In genomic region chr16:56513972-56514371, GRCh38 we compare ENCODE assay signal across 8 cellular contexts. TPM values are rescaled to one million over a fixed set of nuclear protein-coding genes. Genes with fewer than 3 reads are reported as not detected.
DNase-seq lines count a peak whose midpoint lies in the region; ATAC-seq and TF ChIP-seq lines count a peak whose summit lies in the region.

No MANE protein-coding gene starts in this region.

- 0 out of 2 replicates have a peak, but pooled peaks cover 2% of the 10 kb centered on the region for H4K20me1 ChIP-seq in DND-41 (ENCODE audit: insufficient read depth, low read length)

- no peak overlapping the region for H3K27ac ChIP-seq in DND-41 (ENCODE audit: low read length)
- H3K27ac ChIP-seq in SJCRH30 = no peak overlapping the region

- H3K4me1 ChIP-seq in DND-41 (ENCODE audit: insufficient read depth, low read length) = peaks cover 10% of the 10 kb centered on the region
- H3K4me1 ChIP-seq in SJCRH30 = no peaks in the 10 kb centered on the region

- H3K9me3 ChIP-seq in DND-41 (ENCODE audit: insufficient read depth, low read length, severe bottlenecking) (no peaks in the 10 kb centered on the region), SJCRH30 (replicated peaks) (no peaks in the 10 kb centered on the region)

- H3K27me3 ChIP-seq in DND-41 (ENCODE audit: insufficient read depth, low read length, poor library complexity) (no peaks in the 10 kb centered on the region), SJCRH30 (no peaks in the 10 kb centered on the region)

- ATAC-seq in DND-41 (ENCODE audit: insufficient read depth, low read depth) (peak; percentile 88), HG03280 (IDR thresholded peaks at IDR 0.05; ENCODE audit: unreplicated experiment) (no peak), HG03571 (IDR thresholded peaks at IDR 0.05; ENCODE audit: unreplicated experiment) (no peak)

- H3K36me3 ChIP-seq in DND-41 (ENCODE audit: insufficient read depth, low read length) (peaks cover 28% of the 10 kb centered on the region), SJCRH30 (no peaks in the 10 kb centered on the region)

- in situ Hi-C loops in astrocyte of the cerebellum (cut with HindIII; ENCODE audit: low sequenced_read_pairs) = no loop called here

- H2AFZ ChIP-seq in DND-41 (ENCODE audit: low read depth, low read length) = no peak overlapping the region

- H3K4me2 ChIP-seq in DND-41 (ENCODE audit: insufficient read depth, low read length) = no peak overlapping the region

- DNase-seq in DND-41 = peak; percentile 59
- DNase-seq in HUDEP-2 (lab: John Stamatoyannopoulos, UW; ENCODE audit: unreplicated experiment in 76 of 76) = peak in 64 of 76 experiments; percentile 5 to 83 (median 42)
- DNase-seq in SJCRH30 = peak; percentile 42 to 66
- peak; percentile 47 for DNase-seq in astrocyte of the cerebellum (ENCODE audit: low read depth)
- DNase-seq in hepatic stellate cell (ENCODE audit: low spot score) = peak; percentile 31
- peak; percentile 22 for DNase-seq in stimulated activated CD4-positive, alpha-beta T cell treated with anti-CD3 and anti-CD28 coated beads, Interleukin-1b, Interleukin-23, amount 100 ng/mL, for 48 hours

- H3K4me3 ChIP-seq in DND-41 (ENCODE audit: low read depth in 1 of 2, low read length in 2 of 2) (no peak overlapping the region), SJCRH30 (no peak overlapping the region), astrocyte of the cerebellum (ENCODE audit: low read depth, low read length) (no peak overlapping the region)

- peaks cover 3% of the 10 kb centered on the region; the same call in 1 of the 2 replicates for H3K79me2 ChIP-seq in DND-41 (ENCODE audit: insufficient read depth, low read length)

- peak; percentile 68 for TF ChIP-seq CTCF in DND-41 (IDR thresholded peaks at IDR 0.05; ENCODE audit: borderline replicate concordance, extremely low read depth, low read length, poor library complexity, severe bottlenecking)
- TF ChIP-seq CTCF in astrocyte of the cerebellum (IDR thresholded peaks at IDR 0.05; ENCODE audit: low read depth, low read length, missing control alignments) = peak; percentile 68

- no peak overlapping the region for H3K9ac ChIP-seq in DND-41 (ENCODE audit: low read depth, low read length)

RNA-seq across cellular contexts. Expression of gene BBS2, which starts 5.9 kb away (rescaled TPM):
- 10.9 and 11.7 TPM in 2 replicates for total RNA-seq in SJCRH30 (2014; rRNA removed; shearing (Covaris generic))

RNA-seq across cellular contexts. Expression of gene MT4, which starts 50.9 kb away (rescaled TPM):
- total RNA-seq in SJCRH30 (2014; rRNA removed; shearing (Covaris generic)) = not detected in 2 replicates
